Comparison of ENCODE assay signal across 1 cellular context in the genomic region with DNA sequence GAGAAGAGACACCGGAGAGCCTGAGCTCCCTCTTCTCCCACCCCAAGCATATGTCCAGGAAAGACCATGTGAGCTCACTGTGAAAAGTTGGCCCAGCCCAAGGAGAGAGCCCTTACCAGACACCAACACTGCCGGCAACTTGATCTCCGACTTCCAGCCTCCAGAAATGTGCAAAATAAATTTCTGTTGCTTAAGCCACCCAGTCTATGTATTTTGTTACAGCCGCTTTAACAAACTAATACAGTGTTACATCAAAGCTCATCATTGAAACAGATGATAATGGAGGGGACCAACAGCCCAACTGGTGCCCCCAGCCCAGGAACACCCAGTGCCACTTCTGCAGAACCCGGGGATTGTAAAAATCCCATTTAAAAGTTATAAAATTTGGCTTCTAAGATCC.
TF ChIP-seq lines count a peak whose summit lies in the region.

No MANE protein-coding gene starts in this region.

TF ChIP-seq in K562, 482 proteins besides CTCF, POLR2A, EP300 and RAD21:
- TF ChIP-seq PCBP2 (IDR thresholded peaks at IDR 0.05; ENCODE audit: low read depth, low read length, poor library complexity, severe bottlenecking) (no peak), KLF13 (tag; IDR thresholded peaks at IDR 0.05; ENCODE audit: borderline replicate concordance, low read depth) (no peak), ZNF224 (CRISPR knock-in tag; IDR thresholded peaks at IDR 0.05) (no peak), ZNF12 (CRISPR knock-in tag; IDR thresholded peaks at IDR 0.05) (peak; percentile 67; the same call in 1 of the 2 replicates)
TF ChIP-seq in K562: peak in this region for 1.
